In the genomic region with DNA sequence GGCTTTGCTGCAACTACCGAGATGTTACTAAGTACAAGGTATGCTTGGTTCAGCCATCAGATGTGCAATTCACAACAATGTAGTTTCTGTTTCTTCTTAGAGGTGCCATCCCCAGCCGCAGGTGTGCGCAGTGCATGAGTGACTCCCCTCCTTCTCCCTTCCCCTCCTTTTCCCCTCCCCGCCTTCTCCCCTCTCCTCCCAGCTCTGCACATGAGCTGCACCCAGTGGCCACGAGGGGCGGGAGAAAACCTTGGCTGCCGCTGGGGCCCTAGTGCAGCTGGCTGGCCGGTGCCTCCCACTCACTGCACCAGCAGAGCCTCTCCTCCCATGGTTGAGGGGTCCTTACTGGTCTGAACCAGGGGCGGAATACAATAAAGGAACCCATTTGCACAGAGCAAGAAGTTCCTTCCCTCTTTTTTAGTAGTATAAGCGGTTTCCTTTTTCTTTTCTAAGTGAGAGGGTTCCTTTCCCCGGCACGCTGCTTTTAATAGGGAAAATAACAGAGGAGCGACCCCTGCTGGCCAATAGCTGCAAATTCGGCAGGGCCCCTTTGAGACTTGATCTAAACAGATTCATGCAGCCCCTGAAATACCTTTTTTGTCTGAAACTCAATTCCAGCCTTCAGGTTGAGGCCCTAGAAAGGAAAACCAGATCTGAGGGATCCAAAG, we compare ENCODE assay signal across 10 cellular contexts. TPM values are rescaled to one million over a fixed set of nuclear protein-coding genes. Genes with fewer than 3 reads are reported as not detected.
DNase-seq lines count a peak whose midpoint lies in the region; ATAC-seq and TF ChIP-seq lines count a peak whose summit lies in the region.
"Had no signal": no experiment of that assay in that cellular context is flagged by ENCODE, and none has a peak within 500 bp of the region (broad histone marks: within the 10 kb centered on the region; RNA-seq: fewer than 3 reads in every experiment).

No MANE protein-coding gene starts in this region.

- no peaks in the 10 kb centered on the region for H3K4me1 Mint-ChIP-seq in HFFc6 (ENCODE audit: low read depth)

- no peaks in the 10 kb centered on the region for H3K36me3 Mint-ChIP-seq in HFFc6 (ENCODE audit: low read depth)

- H3K18ac ChIP-seq in mesenchymal stem cell (ENCODE audit: low read depth in 1 of 2, low read length in 2 of 2), result no peak overlapping the region

- ATAC-seq in HG03354 (IDR thresholded peaks at IDR 0.05; ENCODE audit: poor library complexity, severe bottlenecking, unreplicated experiment), result no peak

- no peak overlapping the region for H2BK5ac ChIP-seq in mesenchymal stem cell (ENCODE audit: low read depth, low read length, poor library complexity, severe bottlenecking)

- H3K23ac ChIP-seq in mesenchymal stem cell (ENCODE audit: low read length in 2 of 2), result no peak overlapping the region

- POLR2A ChIA-PET in GM10248 (lab: Yijun Ruan, JAX), result no interaction called here

- H3K4me1 ChIP-seq in mesenchymal stem cell (ENCODE audit: control insufficient read depth, insufficient read depth, low read depth, low read length), result no peaks in the 10 kb centered on the region

- H2AFZ ChIP-seq in mesenchymal stem cell (ENCODE audit: low read depth, low read length), result no peak overlapping the region

- no peaks in the 10 kb centered on the region for H3K79me1 ChIP-seq in mesenchymal stem cell (replicated peaks; ENCODE audit: low read length, poor library complexity, severe bottlenecking)

- 81% methylated on average over 14 of the region's 14 CpGs for WGBS in mesenchymal stem cell

- no peak overlapping the region for H2BK15ac ChIP-seq in mesenchymal stem cell (ENCODE audit: low read depth, poor library complexity, severe bottlenecking)

- H3K27me3 Mint-ChIP-seq in HFFc6 (ENCODE audit: insufficient read depth), result peaks cover 4% of the 10 kb centered on the region

- peaks cover 0 to 47% of the 10 kb centered on the region in 2 experiments for H3K27me3 ChIP-seq in mesenchymal stem cell (ENCODE audit: control insufficient read depth in 1 of 2, insufficient read depth in 1 of 2, low read length in 2 of 2)

- H3K27ac ChIP-seq in mesenchymal stem cell (ENCODE audit: low read length, poor library complexity, severe bottlenecking), result no peak overlapping the region

- H4K91ac ChIP-seq in mesenchymal stem cell (ENCODE audit: low read length), result no peak overlapping the region

- H3K4me3 Mint-ChIP-seq in HFFc6, result no peak overlapping the region
- H3K4me3 Mint-ChIP-seq: stimulated activated naive CD8-positive, alpha-beta T cell treated with anti-CD3 and anti-CD28 coated beads, Interleukin-15, Interleukin-2, amounts not matched to agents 100 ng/mL and 50 ng/mL, for 24 hours had no signal

- no peak overlapping the region for H3K4me2 ChIP-seq in mesenchymal stem cell (ENCODE audit: low read length, poor library complexity, severe bottlenecking)

- no peak overlapping the region for H3K4me3 ChIP-seq in astrocyte of the cerebellum (ENCODE audit: low read depth, low read length)
- H3K4me3 ChIP-seq in mesenchymal stem cell (ENCODE audit: insufficient read depth in 1 of 2, low read depth in 1 of 2, low read length in 2 of 2), result no peak overlapping the region

- peak; percentile 53 for DNase-seq in DMS53 (lab: John Stamatoyannopoulos, UW)
- no peak for DNase-seq in HFFc6
- no peak for DNase-seq in astrocyte of the cerebellum (ENCODE audit: low read depth)
- peak; percentile 7 for DNase-seq in mesenchymal stem cell
- no peak for DNase-seq in GM10248 (ENCODE audit: extremely low spot score)
- no peak for DNase-seq in effector CD8-positive, alpha-beta T cell (lab: John Stamatoyannopoulos, UW)
- DNase-seq in NK-92 treated with Interleukin-12 subunit alpha and Interleukin-12 subunit beta, amount 100 ng/mL, for 24 hours (lab: John Stamatoyannopoulos, UW), result no peak
- DNase-seq: NCI-H774 had no signal

- H3K9me3 ChIP-seq in mesenchymal stem cell (ENCODE audit: control insufficient read depth, low read length), result no peaks in the 10 kb centered on the region

- no peaks in the 10 kb centered on the region for H3K36me3 ChIP-seq in mesenchymal stem cell (ENCODE audit: control insufficient read depth in 1 of 2, insufficient read depth in 2 of 2, low read depth in 1 of 2, low read length in 2 of 2)

- TF ChIP-seq CTCF in HFFc6 (IDR thresholded peaks at IDR 0.05) (peak; percentile 83), astrocyte of the cerebellum (IDR thresholded peaks at IDR 0.05; ENCODE audit: low read depth, low read length, missing control alignments) (peak; percentile 11), GM10248 (IDR thresholded peaks at IDR 0.05; ENCODE audit: control extremely low read depth, extremely low read depth, low read depth, missing control alignments) (no peak)

- no peak overlapping the region for H2BK12ac ChIP-seq in mesenchymal stem cell (ENCODE audit: low read length in 2 of 2)

- CTCF ChIA-PET in GM10248 (lab: Yijun Ruan, JAX), result no interaction called here

- no peak overlapping the region for H2AK5ac ChIP-seq in mesenchymal stem cell (ENCODE audit: low read length, severe bottlenecking)

- no peak overlapping the region for H3K14ac ChIP-seq in mesenchymal stem cell (ENCODE audit: low read length in 2 of 2)

- no peak overlapping the region for H2BK120ac ChIP-seq in mesenchymal stem cell (ENCODE audit: low read depth, low read length)

- no peak overlapping the region for H4K8ac ChIP-seq in mesenchymal stem cell (ENCODE audit: low read length)

- in situ Hi-C loops in astrocyte of the cerebellum (cut with HindIII; ENCODE audit: low sequenced_read_pairs), result no loop called here

- no peak overlapping the region for H3K4ac ChIP-seq in mesenchymal stem cell (ENCODE audit: low read depth in 1 of 2, low read length in 2 of 2)

- H3K27ac Mint-ChIP-seq in HFFc6, result no peak overlapping the region
- H3K27ac Mint-ChIP-seq: stimulated activated naive CD8-positive, alpha-beta T cell treated with anti-CD3 and anti-CD28 coated beads, Interleukin-15, Interleukin-2, amounts not matched to agents 100 ng/mL and 50 ng/mL, for 24 hours had no signal

- no peaks in the 10 kb centered on the region for H3K9me3 Mint-ChIP-seq in HFFc6
- H3K9me3 Mint-ChIP-seq: stimulated activated naive CD8-positive, alpha-beta T cell treated with anti-CD3 and anti-CD28 coated beads, Interleukin-15, Interleukin-2, amounts not matched to agents 100 ng/mL and 50 ng/mL, for 24 hours had no signal

- H3K9ac ChIP-seq in mesenchymal stem cell (ENCODE audit: low read length), result no peak overlapping the region

RNA-seq across cellular contexts. Expression of a gene that starts 7.8 kb away (rescaled TPM):
- not detected for total RNA-seq in HFFc6 (2021; fragmentation: NEBNext Ultra II Directional; extraction: Animal tissue kit (Norgen Biotek cat#: 25700))
- polyA plus RNA-seq in mesenchymal stem cell (2013, experiment 1 of 2), result not detected
- polyA plus RNA-seq in mesenchymal stem cell (2013, experiment 2 of 2), result not detected

RNA-seq across cellular contexts. Expression of a gene that starts 8.6 kb away (rescaled TPM):
- total RNA-seq in HFFc6 (2021; fragmentation: NEBNext Ultra II Directional; extraction: Animal tissue kit (Norgen Biotek cat#: 25700)), result not detected
- polyA plus RNA-seq in mesenchymal stem cell (2013, experiment 1 of 2), result not detected
- polyA plus RNA-seq in mesenchymal stem cell (2013, experiment 2 of 2), result not detected

RNA-seq across cellular contexts. Expression of a gene that starts 22.6 kb away (rescaled TPM):
- total RNA-seq in HFFc6 (2021; fragmentation: NEBNext Ultra II Directional; extraction: Animal tissue kit (Norgen Biotek cat#: 25700)), result not detected
- polyA plus RNA-seq in mesenchymal stem cell (2013, experiment 1 of 2), result not detected
- not detected for polyA plus RNA-seq in mesenchymal stem cell (2013, experiment 2 of 2)

RNA-seq across cellular contexts. Expression of a gene that starts 27.8 kb away (rescaled TPM):
- total RNA-seq in HFFc6 (2021; fragmentation: NEBNext Ultra II Directional; extraction: Animal tissue kit (Norgen Biotek cat#: 25700)), result not detected
- not detected for polyA plus RNA-seq in mesenchymal stem cell (2013, experiment 1 of 2)
- not detected for polyA plus RNA-seq in mesenchymal stem cell (2013, experiment 2 of 2)

RNA-seq across cellular contexts. Expression of a gene that starts 54.9 kb away (rescaled TPM):
- total RNA-seq in HFFc6 (2021; fragmentation: NEBNext Ultra II Directional; extraction: Animal tissue kit (Norgen Biotek cat#: 25700)), result not detected
- polyA plus RNA-seq in mesenchymal stem cell (2013, experiment 1 of 2), result not detected
- not detected for polyA plus RNA-seq in mesenchymal stem cell (2013, experiment 2 of 2)

Comparison
In these comparisons a context has a peak if more than half of its experiments do, and no peak if none do; other contexts are left out.
1. DNase-seq: peak in DMS53 (single experiment) and mesenchymal stem cell (single experiment); none in HFFc6 (single experiment), astrocyte of the cerebellum (single experiment), GM10248 (single experiment), effector CD8-positive, alpha-beta T cell (single experiment) and NK-92 treated with Interleukin-12 subunit alpha and Interleukin-12 subunit beta, amount 100 ng/mL, for 24 hours (single experiment).